ENCODE assay signal across 9 cellular contexts in genomic region chr18:3998698-3999333, GRCh38.
DNase-seq lines count a peak whose midpoint lies in the region; ATAC-seq, FAIRE-seq and TF ChIP-seq lines count a peak whose summit lies in the region.
"Had no signal": no experiment of that assay in that cellular context is flagged by ENCODE, and none has a peak within 500 bp of the region (broad histone marks: within the 10 kb centered on the region; RNA-seq: fewer than 3 reads in every experiment).

No MANE protein-coding gene starts in this region.

- H3K4me1 ChIP-seq in kidney (ENCODE audit: control insufficient read depth in 1 of 2, insufficient read depth in 1 of 2, low read depth in 1 of 2, low read length in 2 of 2) = no peaks in the 10 kb centered on the region

- intact Hi-C loops in kidney (cut with DNase I) = no loop called here

- peak; percentile 81 for FAIRE-seq in kidney (lab: Jason Lieb, UNC)

- no peaks in the 10 kb centered on the region for H3K9me3 ChIP-seq in kidney (ENCODE audit: control insufficient read depth in 1 of 2, low read length in 2 of 2)

- TF ChIP-seq CTCF in kidney (IDR thresholded peaks at IDR 0.05; ENCODE audit: borderline replicate concordance, extremely low read depth, insufficient read depth) = peak; percentile 57

- H3K36me3 ChIP-seq in kidney (ENCODE audit: control insufficient read depth in 1 of 2, insufficient read depth in 2 of 2, low read length in 2 of 2) = no peaks in the 10 kb centered on the region

- DNase-seq in SIG-M5 treated with dmso at 0.1 percent for 504 hours (lab: John Stamatoyannopoulos, UW; ENCODE audit: unreplicated experiment) (peak; percentile 22), SIG-M5 (lab: John Stamatoyannopoulos, UW) (no peak), M059J (ENCODE audit: low read depth) (peak; percentile 42), amniotic epithelial cell (ENCODE audit: low read depth) (peak; percentile 70), kidney (no peak), cortex of kidney (lab: John Stamatoyannopoulos, UW) (no peak)
- DNase-seq: activated naive CD8-positive, alpha-beta T cell treated with anti-CD3 and anti-CD28 coated beads, Interleukin-2, amount 10 ng/mL, durations not matched to agents 7 days and 5 days had no signal

- H3K4me3 ChIP-seq in kidney (ENCODE audit: low read length in 2 of 2) = no peak overlapping the region

- ATAC-seq in HG03039 (IDR thresholded peaks at IDR 0.05; ENCODE audit: unreplicated experiment) (no peak), GM21447 (IDR thresholded peaks at IDR 0.05; ENCODE audit: unreplicated experiment) (no peak)

- H3K27ac ChIP-seq in kidney (ENCODE audit: low read depth in 2 of 2, low read length in 2 of 2) = no peak overlapping the region

- no peak overlapping the region for H3K9ac ChIP-seq in kidney (ENCODE audit: low read length in 2 of 2)

Comparison
In these comparisons a context has a peak if more than half of its experiments do, and no peak if none do; other contexts are left out.
1. DNase-seq: peak in SIG-M5 treated with dmso at 0.1 percent for 504 hours (single experiment), M059J (single experiment) and amniotic epithelial cell (single experiment); none in SIG-M5 (single experiment), kidney (single experiment) and cortex of kidney (single experiment).